23 cellular contexts compared by ENCODE assay signal in genomic region chr11:114912826-114913225, GRCh38.
"Had no signal": no experiment of that assay in that cellular context is flagged by ENCODE, and none has a peak within 500 bp of the region (broad histone marks: within the 10 kb centered on the region; RNA-seq: fewer than 3 reads in every experiment).

No MANE protein-coding gene starts in this region.

- H3K4me1 Mint-ChIP-seq: activated B cell treated with CpG ODN at 0.5 μM for 24 hours; activated CD4-positive, alpha-beta T cell treated with anti-CD3 and anti-CD28 coated beads, Interleukin-2, amount 10 ng/mL, durations not matched to agents 24 days and 14 days; activated naive CD4-positive, alpha-beta T cell treated with anti-CD3 and anti-CD28 coated beads, Interleukin-2, amount 10 ng/mL, durations not matched to agents 7 days and 5 days; stimulated activated naive B cell treated with anti-CD40 and anti-IgM and Interleukin-4, amounts not matched to agents 10 μg/mL and 1 μg/mL and 100 μg/mL, for 72 hours had no signal

- H3K27me3 Mint-ChIP-seq: activated B cell treated with CpG ODN at 0.5 μM for 24 hours; activated CD4-positive, alpha-beta T cell treated with anti-CD3 and anti-CD28 coated beads, Interleukin-2, amount 10 ng/mL, durations not matched to agents 24 days and 14 days; activated CD8-positive, alpha-beta T cell treated with anti-CD3 and anti-CD28 coated beads for 36 hours; activated naive CD4-positive, alpha-beta T cell treated with anti-CD3 and anti-CD28 coated beads, Interleukin-2, amount 10 ng/mL, durations not matched to agents 7 days and 5 days; stimulated activated naive B cell treated with anti-CD40 and anti-IgM and Interleukin-4, amounts not matched to agents 10 μg/mL and 1 μg/mL and 100 μg/mL, for 72 hours had no signal

- H3K9ac ChIP-seq: parathyroid adenoma had no signal

- FAIRE-seq: frontal cortex had no signal

- H3K36me3 ChIP-seq: brain microvascular endothelial cell, sigmoid colon, spleen, upper lobe of right lung had no signal

- H2AFZ ChIP-seq: parathyroid adenoma had no signal

- H3K27me3 ChIP-seq: brain microvascular endothelial cell, sigmoid colon, spleen, upper lobe of right lung had no signal

- H3K4me1 ChIP-seq: parathyroid adenoma, sigmoid colon, spleen, upper lobe of right lung had no signal

- H3K9me3 Mint-ChIP-seq: activated B cell treated with CpG ODN at 0.5 μM for 24 hours; activated CD4-positive, alpha-beta T cell treated with anti-CD3 and anti-CD28 coated beads, Interleukin-2, amount 10 ng/mL, durations not matched to agents 24 days and 14 days; activated CD8-positive, alpha-beta T cell treated with anti-CD3 and anti-CD28 coated beads for 36 hours; activated naive CD4-positive, alpha-beta T cell treated with anti-CD3 and anti-CD28 coated beads, Interleukin-2, amount 10 ng/mL, durations not matched to agents 7 days and 5 days; activated T-cell treated with anti-CD3 and anti-CD28 coated beads, Interleukin-2, amount 50 U/mL, for 24 hours; mesothelial cell of epicardium; nephron had no signal

- H3K79me2 ChIP-seq: parathyroid adenoma had no signal

- H3K27ac Mint-ChIP-seq: activated B cell treated with CpG ODN at 0.5 μM for 24 hours; activated CD4-positive, alpha-beta T cell treated with anti-CD3 and anti-CD28 coated beads, Interleukin-2, amount 10 ng/mL, durations not matched to agents 24 days and 14 days; activated CD8-positive, alpha-beta T cell treated with anti-CD3 and anti-CD28 coated beads for 36 hours; activated naive CD4-positive, alpha-beta T cell treated with anti-CD3 and anti-CD28 coated beads, Interleukin-2, amount 10 ng/mL, durations not matched to agents 7 days and 5 days; activated T-cell treated with anti-CD3 and anti-CD28 coated beads, Interleukin-2, amount 50 U/mL, for 24 hours; mesothelial cell of epicardium; nephron; stimulated activated naive B cell treated with anti-CD40 and anti-IgM and Interleukin-4, amounts not matched to agents 10 μg/mL and 1 μg/mL and 100 μg/mL, for 72 hours had no signal

- H3K27ac ChIP-seq: brain microvascular endothelial cell, coronary artery, parathyroid adenoma, sigmoid colon, spleen, upper lobe of right lung had no signal

- ATAC-seq: activated CD8-positive, alpha-beta T cell treated with anti-CD3 and anti-CD28 coated beads for 36 hours; left colon; stimulated activated naive B cell treated with anti-CD40 and anti-IgM and Interleukin-4, amounts not matched to agents 10 μg/mL and 1 μg/mL and 100 μg/mL, for 72 hours; upper lobe of right lung had no signal

- H3K9me3 ChIP-seq: sigmoid colon, upper lobe of right lung had no signal

- H3K36me3 Mint-ChIP-seq: activated naive CD4-positive, alpha-beta T cell treated with anti-CD3 and anti-CD28 coated beads, Interleukin-2, amount 10 ng/mL, durations not matched to agents 7 days and 5 days; mesothelial cell of epicardium; stimulated activated naive B cell treated with anti-CD40 and anti-IgM and Interleukin-4, amounts not matched to agents 10 μg/mL and 1 μg/mL and 100 μg/mL, for 72 hours had no signal

- H3K4me3 ChIP-seq: coronary artery, lung, sigmoid colon, spleen, upper lobe of right lung had no signal

- H3K4me3 Mint-ChIP-seq: activated B cell treated with CpG ODN at 0.5 μM for 24 hours; activated CD4-positive, alpha-beta T cell treated with anti-CD3 and anti-CD28 coated beads, Interleukin-2, amount 10 ng/mL, durations not matched to agents 24 days and 14 days; activated CD8-positive, alpha-beta T cell treated with anti-CD3 and anti-CD28 coated beads for 36 hours; activated naive CD4-positive, alpha-beta T cell treated with anti-CD3 and anti-CD28 coated beads, Interleukin-2, amount 10 ng/mL, durations not matched to agents 7 days and 5 days; activated T-cell treated with anti-CD3 and anti-CD28 coated beads, Interleukin-2, amount 50 U/mL, for 24 hours; mesothelial cell of epicardium; nephron; stimulated activated naive B cell treated with anti-CD40 and anti-IgM and Interleukin-4, amounts not matched to agents 10 μg/mL and 1 μg/mL and 100 μg/mL, for 72 hours had no signal

- DNase-seq: activated B cell treated with CpG ODN at 0.5 μM for 24 hours; activated CD4-positive, alpha-beta T cell treated with anti-CD3 and anti-CD28 coated beads, Interleukin-2, amount 10 ng/mL, durations not matched to agents 24 days and 14 days; activated CD8-positive, alpha-beta T cell treated with anti-CD3 and anti-CD28 coated beads for 36 hours; activated effector memory CD4-positive, alpha-beta T cell treated with Interleukin-2 at 50 U/mL for 16 hours; activated naive CD4-positive, alpha-beta T cell treated with anti-CD3 and anti-CD28 coated beads, Interleukin-2, amount 10 ng/mL, durations not matched to agents 7 days and 5 days; activated T-cell treated with anti-CD3 and anti-CD28 coated beads, Interleukin-2, amount 50 U/mL, for 24 hours; aorta; brain microvascular endothelial cell; hypothalamus; islet precursor cell; left colon; sigmoid colon; spleen; stimulated activated CD4-positive, alpha-beta T cell treated with anti-CD3 and anti-CD28 coated beads, Interleukin-4, amount 100 ng/mL, for 4 hours; stimulated activated naive B cell treated with anti-CD40 and anti-IgM and Interleukin-4, amounts not matched to agents 10 μg/mL and 1 μg/mL and 100 μg/mL, for 72 hours; T-helper 9 cell; upper lobe of right lung had no signal
